In genomic region chr9:129178579-129178909, GRCh38 we compare ENCODE assay signal across 1 cellular context.
A peak's percentile ranks its signal among the peaks of the same experiment; 100 is the strongest.
TF ChIP-seq lines count a peak whose summit lies in the region.

No MANE protein-coding gene starts in this region.

TF ChIP-seq in HepG2, 621 proteins besides CTCF, POLR2A, EP300 and RAD21 (continued from another document):
- TF ChIP-seq ZNF687 (CRISPR knock-in tag; IDR thresholded peaks at IDR 0.05) (peak; percentile 62; the same call in 1 of the 2 replicates), BORCS8-MEF2B (CRISPR knock-in tag; IDR thresholded peaks at IDR 0.05) (0 out of 2 replicates have a peak, but pooled peaks have one; percentile 4), ZMYM2 (CRISPR knock-in tag; IDR thresholded peaks at IDR 0.05) (0 out of 2 replicates have a peak, but pooled peaks have one; percentile 26), ZNF646 (CRISPR knock-in tag; IDR thresholded peaks at IDR 0.05) (no peak), SAP130 (CRISPR knock-in tag; IDR thresholded peaks at IDR 0.05; ENCODE audit: low read depth) (no peak), HNF4G (IDR thresholded peaks at IDR 0.05; ENCODE audit: borderline replicate concordance, low read depth, low read length) (no peak), HNF4G (CRISPR knock-in tag; IDR thresholded peaks at IDR 0.05; ENCODE audit: borderline replicate concordance, low read depth) (no peak; the same call in 1 of the 2 replicates), EEA1 (CRISPR knock-in tag; IDR thresholded peaks at IDR 0.05; ENCODE audit: borderline replicate concordance) (no peak), ELF1 (CRISPR knock-in tag; IDR thresholded peaks at IDR 0.05) (no peak), ZNF430 (CRISPR knock-in tag; IDR thresholded peaks at IDR 0.05) (0 out of 2 replicates have a peak, but pooled peaks have one; percentile 27), REL (CRISPR knock-in tag; conservative IDR thresholded peaks at IDR 0.05) (0 out of 2 replicates have a peak, but pooled peaks have one; percentile 13), ZBTB33 (CRISPR knock-in tag; IDR thresholded peaks at IDR 0.05) (no peak), ZNF678 (CRISPR knock-in tag; IDR thresholded peaks at IDR 0.05) (no peak), HNF1B (CRISPR knock-in tag; IDR thresholded peaks at IDR 0.05) (no peak), NR3C1 (CRISPR knock-in tag; IDR thresholded peaks at IDR 0.05) (no peak), GFI1 (CRISPR knock-in tag; IDR thresholded peaks at IDR 0.05; ENCODE audit: borderline replicate concordance) (no peak), ZNF703 (CRISPR knock-in tag; IDR thresholded peaks at IDR 0.05; ENCODE audit: borderline replicate concordance) (no peak), LCORL (IDR thresholded peaks at IDR 0.05) (no peak), LCORL (CRISPR knock-in tag; IDR thresholded peaks at IDR 0.05) (no peak)
